ENCODE assay signal across 1 cellular context in the genomic region with DNA sequence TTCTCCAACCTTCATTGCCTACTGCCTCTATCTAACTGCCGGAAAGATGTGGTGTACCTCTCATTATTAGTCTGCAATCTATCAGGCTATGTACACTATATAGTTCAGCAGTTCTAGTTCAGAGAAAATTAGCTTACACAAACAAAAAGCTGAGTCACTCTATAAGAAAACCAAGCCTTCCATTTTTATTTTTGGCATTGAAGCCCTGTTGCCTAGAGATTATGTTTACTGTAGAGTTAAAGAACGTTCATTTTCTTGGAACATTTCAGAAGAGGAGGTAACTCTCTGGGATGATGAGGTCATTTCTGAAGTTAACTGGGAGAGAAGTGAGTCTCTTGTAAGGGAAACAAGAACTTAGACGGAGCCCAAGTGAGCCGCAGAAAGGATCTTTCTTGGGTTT.
TF ChIP-seq lines count a peak whose summit lies in the region.

No MANE protein-coding gene starts in this region.

TF ChIP-seq in HepG2, 621 proteins besides CTCF, POLR2A, EP300 and RAD21 (continued from another document and continues in another):
- TF ChIP-seq, protein P1, sequence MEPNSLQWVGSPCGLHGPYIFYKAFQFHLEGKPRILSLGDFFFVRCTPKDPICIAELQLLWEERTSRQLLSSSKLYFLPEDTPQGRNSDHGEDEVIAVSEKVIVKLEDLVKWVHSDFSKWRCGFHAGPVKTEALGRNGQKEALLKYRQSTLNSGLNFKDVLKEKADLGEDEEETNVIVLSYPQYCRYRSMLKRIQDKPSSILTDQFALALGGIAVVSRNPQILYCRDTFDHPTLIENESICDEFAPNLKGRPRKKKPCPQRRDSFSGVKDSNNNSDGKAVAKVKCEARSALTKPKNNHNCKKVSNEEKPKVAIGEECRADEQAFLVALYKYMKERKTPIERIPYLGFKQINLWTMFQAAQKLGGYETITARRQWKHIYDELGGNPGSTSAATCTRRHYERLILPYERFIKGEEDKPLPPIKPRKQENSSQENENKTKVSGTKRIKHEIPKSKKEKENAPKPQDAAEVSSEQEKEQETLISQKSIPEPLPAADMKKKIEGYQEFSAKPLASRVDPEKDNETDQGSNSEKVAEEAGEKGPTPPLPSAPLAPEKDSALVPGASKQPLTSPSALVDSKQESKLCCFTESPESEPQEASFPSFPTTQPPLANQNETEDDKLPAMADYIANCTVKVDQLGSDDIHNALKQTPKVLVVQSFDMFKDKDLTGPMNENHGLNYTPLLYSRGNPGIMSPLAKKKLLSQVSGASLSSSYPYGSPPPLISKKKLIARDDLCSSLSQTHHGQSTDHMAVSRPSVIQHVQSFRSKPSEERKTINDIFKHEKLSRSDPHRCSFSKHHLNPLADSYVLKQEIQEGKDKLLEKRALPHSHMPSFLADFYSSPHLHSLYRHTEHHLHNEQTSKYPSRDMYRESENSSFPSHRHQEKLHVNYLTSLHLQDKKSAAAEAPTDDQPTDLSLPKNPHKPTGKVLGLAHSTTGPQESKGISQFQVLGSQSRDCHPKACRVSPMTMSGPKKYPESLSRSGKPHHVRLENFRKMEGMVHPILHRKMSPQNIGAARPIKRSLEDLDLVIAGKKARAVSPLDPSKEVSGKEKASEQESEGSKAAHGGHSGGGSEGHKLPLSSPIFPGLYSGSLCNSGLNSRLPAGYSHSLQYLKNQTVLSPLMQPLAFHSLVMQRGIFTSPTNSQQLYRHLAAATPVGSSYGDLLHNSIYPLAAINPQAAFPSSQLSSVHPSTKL (CRISPR knock-in tag; IDR thresholded peaks at IDR 0.05), result peak; percentile 57
- TF ChIP-seq ZNF550 (CRISPR knock-in tag; IDR thresholded peaks at IDR 0.05; ENCODE audit: borderline replicate concordance) (no peak), NR1H2 (CRISPR knock-in tag; IDR thresholded peaks at IDR 0.05; ENCODE audit: borderline replicate concordance, low read depth) (no peak), NFRKB (IDR thresholded peaks at IDR 0.05) (no peak), KDM2A (CRISPR knock-in tag; IDR thresholded peaks at IDR 0.05; ENCODE audit: borderline replicate concordance, low read depth) (no peak), AKAP8 (CRISPR knock-in tag; IDR thresholded peaks at IDR 0.05) (no peak), MYNN (CRISPR knock-in tag; IDR thresholded peaks at IDR 0.05; ENCODE audit: low read depth) (no peak), HMG20B (CRISPR knock-in tag; conservative IDR thresholded peaks at IDR 0.05) (no peak), ZFP36L2 (CRISPR knock-in tag; IDR thresholded peaks at IDR 0.05) (no peak), GLI4 (CRISPR knock-in tag; IDR thresholded peaks at IDR 0.05; ENCODE audit: borderline replicate concordance) (no peak), ATF7-NPFF (CRISPR knock-in tag; IDR thresholded peaks at IDR 0.05; ENCODE audit: low read depth) (no peak), ZNF570 (CRISPR knock-in tag; IDR thresholded peaks at IDR 0.05; ENCODE audit: borderline replicate concordance) (no peak), RBAK (CRISPR knock-in tag; IDR thresholded peaks at IDR 0.05) (no peak), EZH2 (conservative IDR thresholded peaks at IDR 0.05; ENCODE audit: low read depth, low read length) (no peak), HBP1 (CRISPR knock-in tag; IDR thresholded peaks at IDR 0.05; ENCODE audit: low read depth) (no peak), HMGA1 (CRISPR knock-in tag; conservative IDR thresholded peaks at IDR 0.05) (no peak), ZBTB3 (CRISPR knock-in tag; IDR thresholded peaks at IDR 0.05; ENCODE audit: borderline replicate concordance, low read depth) (no peak), NPAS2 (CRISPR knock-in tag; IDR thresholded peaks at IDR 0.05; ENCODE audit: borderline replicate concordance) (no peak), ARNTL (CRISPR knock-in tag; IDR thresholded peaks at IDR 0.05) (no peak), DRAP1 (CRISPR knock-in tag; IDR thresholded peaks at IDR 0.05) (no peak), ZNF790 (CRISPR knock-in tag; IDR thresholded peaks at IDR 0.05; ENCODE audit: borderline replicate concordance) (no peak), TBP (CRISPR knock-in tag; IDR thresholded peaks at IDR 0.05) (no peak), FOSL2 (CRISPR knock-in tag; IDR thresholded peaks at IDR 0.05) (peak; percentile 24; the same call in 1 of the 2 replicates), SNAPC5 (CRISPR knock-in tag; IDR thresholded peaks at IDR 0.05; ENCODE audit: borderline replicate concordance) (no peak), RXRB (CRISPR knock-in tag; IDR thresholded peaks at IDR 0.05; ENCODE audit: borderline replicate concordance) (peak; percentile 50; the same call in 1 of the 2 replicates)
- TF ChIP-seq, protein P2, sequence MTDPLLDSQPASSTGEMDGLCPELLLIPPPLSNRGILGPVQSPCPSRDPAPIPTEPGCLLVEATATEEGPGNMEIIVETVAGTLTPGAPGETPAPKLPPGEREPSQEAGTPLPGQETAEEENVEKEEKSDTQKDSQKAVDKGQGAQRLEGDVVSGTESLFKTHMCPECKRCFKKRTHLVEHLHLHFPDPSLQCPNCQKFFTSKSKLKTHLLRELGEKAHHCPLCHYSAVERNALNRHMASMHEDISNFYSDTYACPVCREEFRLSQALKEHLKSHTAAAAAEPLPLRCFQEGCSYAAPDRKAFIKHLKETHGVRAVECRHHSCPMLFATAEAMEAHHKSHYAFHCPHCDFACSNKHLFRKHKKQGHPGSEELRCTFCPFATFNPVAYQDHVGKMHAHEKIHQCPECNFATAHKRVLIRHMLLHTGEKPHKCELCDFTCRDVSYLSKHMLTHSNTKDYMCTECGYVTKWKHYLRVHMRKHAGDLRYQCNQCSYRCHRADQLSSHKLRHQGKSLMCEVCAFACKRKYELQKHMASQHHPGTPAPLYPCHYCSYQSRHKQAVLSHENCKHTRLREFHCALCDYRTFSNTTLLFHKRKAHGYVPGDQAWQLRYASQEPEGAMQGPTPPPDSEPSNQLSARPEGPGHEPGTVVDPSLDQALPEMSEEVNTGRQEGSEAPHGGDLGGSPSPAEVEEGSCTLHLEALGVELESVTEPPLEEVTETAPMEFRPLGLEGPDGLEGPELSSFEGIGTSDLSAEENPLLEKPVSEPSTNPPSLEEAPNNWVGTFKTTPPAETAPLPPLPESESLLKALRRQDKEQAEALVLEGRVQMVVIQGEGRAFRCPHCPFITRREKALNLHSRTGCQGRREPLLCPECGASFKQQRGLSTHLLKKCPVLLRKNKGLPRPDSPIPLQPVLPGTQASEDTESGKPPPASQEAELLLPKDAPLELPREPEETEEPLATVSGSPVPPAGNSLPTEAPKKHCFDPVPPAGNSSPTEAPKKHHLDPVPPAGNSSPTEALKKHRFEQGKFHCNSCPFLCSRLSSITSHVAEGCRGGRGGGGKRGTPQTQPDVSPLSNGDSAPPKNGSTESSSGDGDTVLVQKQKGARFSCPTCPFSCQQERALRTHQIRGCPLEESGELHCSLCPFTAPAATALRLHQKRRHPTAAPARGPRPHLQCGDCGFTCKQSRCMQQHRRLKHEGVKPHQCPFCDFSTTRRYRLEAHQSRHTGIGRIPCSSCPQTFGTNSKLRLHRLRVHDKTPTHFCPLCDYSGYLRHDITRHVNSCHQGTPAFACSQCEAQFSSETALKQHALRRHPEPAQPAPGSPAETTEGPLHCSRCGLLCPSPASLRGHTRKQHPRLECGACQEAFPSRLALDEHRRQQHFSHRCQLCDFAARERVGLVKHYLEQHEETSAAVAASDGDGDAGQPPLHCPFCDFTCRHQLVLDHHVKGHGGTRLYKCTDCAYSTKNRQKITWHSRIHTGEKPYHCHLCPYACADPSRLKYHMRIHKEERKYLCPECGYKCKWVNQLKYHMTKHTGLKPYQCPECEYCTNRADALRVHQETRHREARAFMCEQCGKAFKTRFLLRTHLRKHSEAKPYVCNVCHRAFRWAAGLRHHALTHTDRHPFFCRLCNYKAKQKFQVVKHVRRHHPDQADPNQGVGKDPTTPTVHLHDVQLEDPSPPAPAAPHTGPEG (CRISPR knock-in tag; IDR thresholded peaks at IDR 0.05), result no peak
- TF ChIP-seq, protein P3, sequence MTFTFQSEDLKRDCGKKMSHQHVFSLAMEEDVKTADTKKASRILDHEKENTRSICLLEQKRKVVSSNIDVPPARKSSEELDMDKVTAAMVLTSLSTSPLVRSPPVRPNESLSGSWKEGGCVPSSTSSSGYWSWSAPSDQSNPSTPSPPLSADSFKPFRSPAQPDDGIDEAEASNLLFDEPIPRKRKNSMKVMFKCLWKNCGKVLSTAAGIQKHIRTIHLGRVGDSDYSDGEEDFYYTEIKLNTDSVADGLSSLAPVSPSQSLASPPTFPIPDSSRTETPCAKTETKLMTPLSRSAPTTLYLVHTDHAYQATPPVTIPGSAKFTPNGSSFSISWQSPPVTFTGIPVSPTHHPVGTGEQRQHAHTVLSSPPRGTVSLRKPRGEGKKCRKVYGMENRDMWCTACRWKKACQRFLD (CRISPR knock-in tag; IDR thresholded peaks at IDR 0.05; ENCODE audit: borderline replicate concordance), result no peak
- TF ChIP-seq, protein P4, sequence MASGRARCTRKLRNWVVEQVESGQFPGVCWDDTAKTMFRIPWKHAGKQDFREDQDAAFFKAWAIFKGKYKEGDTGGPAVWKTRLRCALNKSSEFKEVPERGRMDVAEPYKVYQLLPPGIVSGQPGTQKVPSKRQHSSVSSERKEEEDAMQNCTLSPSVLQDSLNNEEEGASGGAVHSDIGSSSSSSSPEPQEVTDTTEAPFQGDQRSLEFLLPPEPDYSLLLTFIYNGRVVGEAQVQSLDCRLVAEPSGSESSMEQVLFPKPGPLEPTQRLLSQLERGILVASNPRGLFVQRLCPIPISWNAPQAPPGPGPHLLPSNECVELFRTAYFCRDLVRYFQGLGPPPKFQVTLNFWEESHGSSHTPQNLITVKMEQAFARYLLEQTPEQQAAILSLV (CRISPR knock-in tag; IDR thresholded peaks at IDR 0.05; ENCODE audit: borderline replicate concordance), result no peak
- TF ChIP-seq, protein P5, sequence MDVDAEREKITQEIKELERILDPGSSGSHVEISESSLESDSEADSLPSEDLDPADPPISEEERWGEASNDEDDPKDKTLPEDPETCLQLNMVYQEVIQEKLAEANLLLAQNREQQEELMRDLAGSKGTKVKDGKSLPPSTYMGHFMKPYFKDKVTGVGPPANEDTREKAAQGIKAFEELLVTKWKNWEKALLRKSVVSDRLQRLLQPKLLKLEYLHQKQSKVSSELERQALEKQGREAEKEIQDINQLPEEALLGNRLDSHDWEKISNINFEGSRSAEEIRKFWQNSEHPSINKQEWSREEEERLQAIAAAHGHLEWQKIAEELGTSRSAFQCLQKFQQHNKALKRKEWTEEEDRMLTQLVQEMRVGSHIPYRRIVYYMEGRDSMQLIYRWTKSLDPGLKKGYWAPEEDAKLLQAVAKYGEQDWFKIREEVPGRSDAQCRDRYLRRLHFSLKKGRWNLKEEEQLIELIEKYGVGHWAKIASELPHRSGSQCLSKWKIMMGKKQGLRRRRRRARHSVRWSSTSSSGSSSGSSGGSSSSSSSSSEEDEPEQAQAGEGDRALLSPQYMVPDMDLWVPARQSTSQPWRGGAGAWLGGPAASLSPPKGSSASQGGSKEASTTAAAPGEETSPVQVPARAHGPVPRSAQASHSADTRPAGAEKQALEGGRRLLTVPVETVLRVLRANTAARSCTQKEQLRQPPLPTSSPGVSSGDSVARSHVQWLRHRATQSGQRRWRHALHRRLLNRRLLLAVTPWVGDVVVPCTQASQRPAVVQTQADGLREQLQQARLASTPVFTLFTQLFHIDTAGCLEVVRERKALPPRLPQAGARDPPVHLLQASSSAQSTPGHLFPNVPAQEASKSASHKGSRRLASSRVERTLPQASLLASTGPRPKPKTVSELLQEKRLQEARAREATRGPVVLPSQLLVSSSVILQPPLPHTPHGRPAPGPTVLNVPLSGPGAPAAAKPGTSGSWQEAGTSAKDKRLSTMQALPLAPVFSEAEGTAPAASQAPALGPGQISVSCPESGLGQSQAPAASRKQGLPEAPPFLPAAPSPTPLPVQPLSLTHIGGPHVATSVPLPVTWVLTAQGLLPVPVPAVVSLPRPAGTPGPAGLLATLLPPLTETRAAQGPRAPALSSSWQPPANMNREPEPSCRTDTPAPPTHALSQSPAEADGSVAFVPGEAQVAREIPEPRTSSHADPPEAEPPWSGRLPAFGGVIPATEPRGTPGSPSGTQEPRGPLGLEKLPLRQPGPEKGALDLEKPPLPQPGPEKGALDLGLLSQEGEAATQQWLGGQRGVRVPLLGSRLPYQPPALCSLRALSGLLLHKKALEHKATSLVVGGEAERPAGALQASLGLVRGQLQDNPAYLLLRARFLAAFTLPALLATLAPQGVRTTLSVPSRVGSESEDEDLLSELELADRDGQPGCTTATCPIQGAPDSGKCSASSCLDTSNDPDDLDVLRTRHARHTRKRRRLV (CRISPR knock-in tag; IDR thresholded peaks at IDR 0.05), result no peak
- TF ChIP-seq, protein P6, sequence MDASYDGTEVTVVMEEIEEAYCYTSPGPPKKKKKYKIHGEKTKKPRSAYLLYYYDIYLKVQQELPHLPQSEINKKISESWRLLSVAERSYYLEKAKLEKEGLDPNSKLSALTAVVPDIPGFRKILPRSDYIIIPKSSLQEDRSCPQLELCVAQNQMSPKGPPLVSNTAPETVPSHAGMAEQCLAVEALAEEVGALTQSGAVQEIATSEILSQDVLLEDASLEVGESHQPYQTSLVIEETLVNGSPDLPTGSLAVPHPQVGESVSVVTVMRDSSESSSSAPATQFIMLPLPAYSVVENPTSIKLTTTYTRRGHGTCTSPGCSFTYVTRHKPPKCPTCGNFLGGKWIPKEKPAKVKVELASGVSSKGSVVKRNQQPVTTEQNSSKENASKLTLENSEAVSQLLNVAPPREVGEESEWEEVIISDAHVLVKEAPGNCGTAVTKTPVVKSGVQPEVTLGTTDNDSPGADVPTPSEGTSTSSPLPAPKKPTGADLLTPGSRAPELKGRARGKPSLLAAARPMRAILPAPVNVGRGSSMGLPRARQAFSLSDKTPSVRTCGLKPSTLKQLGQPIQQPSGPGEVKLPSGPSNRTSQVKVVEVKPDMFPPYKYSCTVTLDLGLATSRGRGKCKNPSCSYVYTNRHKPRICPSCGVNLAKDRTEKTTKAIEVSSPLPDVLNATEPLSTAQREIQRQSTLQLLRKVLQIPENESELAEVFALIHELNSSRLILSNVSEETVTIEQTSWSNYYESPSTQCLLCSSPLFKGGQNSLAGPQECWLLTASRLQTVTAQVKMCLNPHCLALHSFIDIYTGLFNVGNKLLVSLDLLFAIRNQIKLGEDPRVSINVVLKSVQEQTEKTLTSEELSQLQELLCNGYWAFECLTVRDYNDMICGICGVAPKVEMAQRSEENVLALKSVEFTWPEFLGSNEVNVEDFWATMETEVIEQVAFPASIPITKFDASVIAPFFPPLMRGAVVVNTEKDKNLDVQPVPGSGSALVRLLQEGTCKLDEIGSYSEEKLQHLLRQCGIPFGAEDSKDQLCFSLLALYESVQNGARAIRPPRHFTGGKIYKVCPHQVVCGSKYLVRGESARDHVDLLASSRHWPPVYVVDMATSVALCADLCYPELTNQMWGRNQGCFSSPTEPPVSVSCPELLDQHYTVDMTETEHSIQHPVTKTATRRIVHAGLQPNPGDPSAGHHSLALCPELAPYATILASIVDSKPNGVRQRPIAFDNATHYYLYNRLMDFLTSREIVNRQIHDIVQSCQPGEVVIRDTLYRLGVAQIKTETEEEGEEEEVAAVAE (CRISPR knock-in tag; IDR thresholded peaks at IDR 0.05; ENCODE audit: borderline replicate concordance), result no peak
